1 cellular context compared by ENCODE assay signal in the genomic region with DNA sequence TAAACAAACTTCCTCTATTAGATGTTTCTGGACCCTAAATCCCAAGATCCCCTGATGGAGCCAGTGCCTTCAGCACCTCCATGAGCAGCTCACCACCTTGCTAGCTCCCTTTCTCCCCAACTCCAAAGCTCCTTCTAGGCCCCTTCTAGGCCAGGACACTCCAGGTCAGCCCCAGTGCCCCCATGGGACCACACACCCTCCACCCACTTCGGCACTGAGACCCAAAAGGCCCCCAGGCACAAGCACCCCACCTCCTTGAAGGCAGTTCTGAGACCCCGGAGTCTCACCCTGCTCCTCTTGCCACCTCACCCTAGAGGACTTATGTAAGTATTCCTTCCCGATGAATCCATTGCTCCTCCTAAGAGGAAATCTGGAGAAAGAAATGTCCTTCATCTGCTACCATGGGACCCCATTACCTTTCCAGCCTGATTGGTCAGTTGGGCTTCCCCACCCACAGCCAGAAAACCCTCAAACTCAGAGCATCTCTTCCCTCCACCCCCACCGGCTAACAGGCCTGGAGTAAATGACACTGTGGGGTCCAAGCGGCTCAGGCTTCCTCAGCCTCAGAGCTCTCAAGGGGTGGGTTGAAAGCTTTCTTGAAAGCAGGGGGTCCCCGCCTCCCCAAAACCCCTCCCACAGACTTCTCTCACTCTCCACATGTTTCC.
TF ChIP-seq lines count a peak whose summit lies in the region.

No MANE protein-coding gene starts in this region.

TF ChIP-seq in liver, 16 proteins besides CTCF, POLR2A, EP300 and RAD21 (continued from another document):
- TF ChIP-seq ZBTB33 (IDR thresholded peaks at IDR 0.05) (no peak), TAF1 (conservative IDR thresholded peaks at IDR 0.05) (no peak)
